Comparison of ENCODE assay signal across 1 cellular context in the genomic region with DNA sequence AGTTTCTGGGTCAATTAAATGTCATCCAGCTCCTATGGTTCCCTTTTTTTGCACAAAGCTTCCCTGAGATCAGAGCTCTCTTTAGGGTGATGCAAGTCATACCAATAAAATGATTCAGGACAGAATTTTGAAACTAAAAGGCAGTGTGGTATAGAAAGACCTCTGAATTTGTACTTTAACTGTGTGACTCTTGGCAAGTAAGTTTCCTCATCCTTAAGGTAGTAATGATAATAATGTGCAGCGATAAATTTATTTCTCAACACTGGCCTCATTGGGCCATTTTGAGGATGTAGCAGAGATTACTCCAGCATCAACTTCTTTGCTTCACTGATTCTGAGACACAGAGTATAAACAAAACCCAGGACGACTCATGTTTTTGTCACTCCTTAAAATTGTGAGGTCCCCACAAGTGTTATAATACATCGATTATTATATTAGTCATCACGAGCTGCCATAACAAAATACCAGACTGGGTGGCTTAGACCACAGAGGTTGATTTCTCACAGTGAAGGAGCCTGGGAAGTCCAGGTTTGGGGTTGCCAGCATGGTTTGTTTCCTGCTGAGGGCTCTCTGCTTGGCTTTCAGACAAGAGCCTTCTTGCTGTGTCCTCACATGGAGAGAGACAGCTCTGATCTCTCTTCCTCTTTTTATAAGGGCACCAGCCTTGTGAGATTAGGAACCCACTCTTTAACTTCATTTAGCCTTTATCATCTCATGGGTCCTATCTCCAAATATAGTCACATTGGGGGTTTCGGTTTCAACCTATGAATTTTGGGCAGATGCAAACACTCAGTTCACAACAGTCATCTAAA.
TF ChIP-seq lines count a peak whose summit lies in the region.

No MANE protein-coding gene starts in this region.

TF ChIP-seq in WTC11, 78 proteins besides CTCF, POLR2A, EP300 and RAD21 (continued from another document):
- TF ChIP-seq, protein P1, sequence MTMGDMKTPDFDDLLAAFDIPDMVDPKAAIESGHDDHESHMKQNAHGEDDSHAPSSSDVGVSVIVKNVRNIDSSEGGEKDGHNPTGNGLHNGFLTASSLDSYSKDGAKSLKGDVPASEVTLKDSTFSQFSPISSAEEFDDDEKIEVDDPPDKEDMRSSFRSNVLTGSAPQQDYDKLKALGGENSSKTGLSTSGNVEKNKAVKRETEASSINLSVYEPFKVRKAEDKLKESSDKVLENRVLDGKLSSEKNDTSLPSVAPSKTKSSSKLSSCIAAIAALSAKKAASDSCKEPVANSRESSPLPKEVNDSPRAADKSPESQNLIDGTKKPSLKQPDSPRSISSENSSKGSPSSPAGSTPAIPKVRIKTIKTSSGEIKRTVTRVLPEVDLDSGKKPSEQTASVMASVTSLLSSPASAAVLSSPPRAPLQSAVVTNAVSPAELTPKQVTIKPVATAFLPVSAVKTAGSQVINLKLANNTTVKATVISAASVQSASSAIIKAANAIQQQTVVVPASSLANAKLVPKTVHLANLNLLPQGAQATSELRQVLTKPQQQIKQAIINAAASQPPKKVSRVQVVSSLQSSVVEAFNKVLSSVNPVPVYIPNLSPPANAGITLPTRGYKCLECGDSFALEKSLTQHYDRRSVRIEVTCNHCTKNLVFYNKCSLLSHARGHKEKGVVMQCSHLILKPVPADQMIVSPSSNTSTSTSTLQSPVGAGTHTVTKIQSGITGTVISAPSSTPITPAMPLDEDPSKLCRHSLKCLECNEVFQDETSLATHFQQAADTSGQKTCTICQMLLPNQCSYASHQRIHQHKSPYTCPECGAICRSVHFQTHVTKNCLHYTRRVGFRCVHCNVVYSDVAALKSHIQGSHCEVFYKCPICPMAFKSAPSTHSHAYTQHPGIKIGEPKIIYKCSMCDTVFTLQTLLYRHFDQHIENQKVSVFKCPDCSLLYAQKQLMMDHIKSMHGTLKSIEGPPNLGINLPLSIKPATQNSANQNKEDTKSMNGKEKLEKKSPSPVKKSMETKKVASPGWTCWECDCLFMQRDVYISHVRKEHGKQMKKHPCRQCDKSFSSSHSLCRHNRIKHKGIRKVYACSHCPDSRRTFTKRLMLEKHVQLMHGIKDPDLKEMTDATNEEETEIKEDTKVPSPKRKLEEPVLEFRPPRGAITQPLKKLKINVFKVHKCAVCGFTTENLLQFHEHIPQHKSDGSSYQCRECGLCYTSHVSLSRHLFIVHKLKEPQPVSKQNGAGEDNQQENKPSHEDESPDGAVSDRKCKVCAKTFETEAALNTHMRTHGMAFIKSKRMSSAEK (CRISPR knock-in tag; IDR thresholded peaks at IDR 0.05; ENCODE audit: borderline replicate concordance), result no peak
- no peak for TF ChIP-seq TCF7 (CRISPR knock-in tag; IDR thresholded peaks at IDR 0.05; ENCODE audit: low read depth)
